10 cellular contexts compared by ENCODE assay signal in the genomic region with DNA sequence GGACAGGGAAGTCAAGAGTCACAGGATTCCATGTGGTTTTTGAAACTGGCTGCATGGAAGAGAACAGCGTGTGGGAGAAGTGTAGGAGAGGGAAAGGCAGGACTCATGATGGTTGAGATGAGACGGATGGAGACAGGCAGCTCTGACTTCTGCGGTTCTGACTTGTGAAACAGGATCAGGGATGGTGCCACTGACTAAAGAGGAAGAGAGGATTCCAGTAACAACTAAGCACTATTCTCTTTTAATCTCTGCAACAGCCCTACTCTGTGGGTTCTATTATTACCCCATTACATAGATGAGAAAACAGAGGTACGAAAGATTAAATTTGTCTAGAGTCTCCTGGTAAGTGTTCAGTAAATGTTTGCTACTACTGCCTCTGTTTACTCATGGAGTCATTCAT.
DNase-seq lines count a peak whose midpoint lies in the region; ATAC-seq lines count a peak whose summit lies in the region.
"Had no signal": no experiment of that assay in that cellular context is flagged by ENCODE, and none has a peak within 500 bp of the region (broad histone marks: within the 10 kb centered on the region; RNA-seq: fewer than 3 reads in every experiment).

No MANE protein-coding gene starts in this region.

- ATAC-seq in GM18498 (IDR thresholded peaks at IDR 0.05; ENCODE audit: unreplicated experiment) = peak; percentile 35
- peak; percentile 28 for ATAC-seq in GM21447 (IDR thresholded peaks at IDR 0.05; ENCODE audit: unreplicated experiment)
- ATAC-seq in HG03469 (IDR thresholded peaks at IDR 0.05; ENCODE audit: unreplicated experiment) = peak; percentile 68
- ATAC-seq in sciatic nerve = no peak
- ATAC-seq: activated naive CD8-positive, alpha-beta T cell treated with anti-CD3 and anti-CD28 coated beads, Interleukin-2, amount 50 U/mL, for 24 hours had no signal

- H3K9me3 ChIP-seq in muscle layer of duodenum (ENCODE audit: control insufficient read depth in 1 of 2, low read length in 2 of 2) (no peaks in the 10 kb centered on the region), HAP-1 (no peaks in the 10 kb centered on the region)

- in situ Hi-C loops in HAP-1 (cut with MboI; ENCODE audit: low sequenced_read_pairs) = no loop called here

- peaks cover 5 to 12% of the 10 kb centered on the region in 2 donors for H3K36me3 ChIP-seq in muscle layer of duodenum (ENCODE audit: control insufficient read depth in 1 of 2, insufficient read depth in 2 of 2, low read length in 2 of 2)
- H3K36me3 ChIP-seq in HAP-1 (replicated peaks) = 0 out of 2 replicates have a peak, but pooled peaks cover 5% of the 10 kb centered on the region

- intact Hi-C loops in sciatic nerve (cut with DNase I) = no loop called here

- H3K27ac ChIP-seq in muscle layer of duodenum (ENCODE audit: low read length) = peak overlapping the region; percentile 52

- H3K4me3 ChIP-seq in muscle layer of duodenum (ENCODE audit: low read depth in 1 of 2, low read length in 2 of 2) (no peak overlapping the region), HAP-1 (no peak overlapping the region)

- H3K27me3 ChIP-seq in muscle layer of duodenum (ENCODE audit: low read depth, low read length) = no peaks in the 10 kb centered on the region
- no peaks in the 10 kb centered on the region for H3K27me3 ChIP-seq in HAP-1 (ENCODE audit: low read depth)

- DNase-seq in HAP-1 (ENCODE audit: low spot score in 2 of 2) (no peak), kidney tubule cell (ENCODE audit: low spot score) (no peak), sciatic nerve (ENCODE audit: low spot score) (no peak), GM19238 (ENCODE audit: insufficient read length, low spot score) (no peak)
- DNase-seq: activated naive CD8-positive, alpha-beta T cell treated with anti-CD3 and anti-CD28 coated beads, Interleukin-2, amount 50 U/mL, for 24 hours; SW 1271 had no signal

- H3K4me1 ChIP-seq in muscle layer of duodenum (ENCODE audit: control insufficient read depth in 1 of 2, insufficient read depth in 2 of 2, low read length in 2 of 2) (peaks cover 8 to 66% of the 10 kb centered on the region in 2 donors), HAP-1 (peaks cover 6% of the 10 kb centered on the region)
